In the genomic region with DNA sequence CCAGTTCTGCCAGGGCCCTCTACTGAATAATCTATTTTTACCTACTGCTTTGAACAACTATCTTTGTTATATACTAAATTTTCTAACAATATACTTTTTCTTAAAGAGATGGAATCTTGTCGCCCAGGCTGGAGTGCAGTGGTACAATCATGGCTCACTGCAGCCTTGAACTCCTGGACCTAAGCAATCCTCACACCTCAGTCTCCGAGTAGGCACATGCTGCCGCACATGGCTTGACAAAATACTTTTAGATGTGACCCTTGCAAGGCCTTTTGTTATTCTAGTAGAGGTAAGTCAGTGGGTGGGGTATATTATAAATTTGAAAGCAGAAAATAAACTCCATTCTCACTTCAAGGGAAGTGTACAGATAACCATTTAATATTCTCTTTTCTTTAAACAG, we compare ENCODE assay signal across 10 cellular contexts.
"Had no signal": no experiment of that assay in that cellular context is flagged by ENCODE, and none has a peak within 500 bp of the region (broad histone marks: within the 10 kb centered on the region; RNA-seq: fewer than 3 reads in every experiment).

No MANE protein-coding gene starts in this region.

- FAIRE-seq: H54 had no signal

- H2AFZ ChIP-seq: GM23248, GM23338 had no signal

- DNase-seq: GM23248, GOT3, H7, H9, HCEC 1CT, HFFc6 had no signal

- H3K9me3 ChIP-seq: HAP-1 had no signal

- ATAC-seq: GM23338, HCT116 had no signal

- H3K27ac ChIP-seq: GM23248 had no signal

- H3K36me3 ChIP-seq: HAP-1 had no signal

- H3K4me3 ChIP-seq: GM23248, GM23338, HAP-1 had no signal

- H3K9ac ChIP-seq: GM23248 had no signal

- H3K4me3 Mint-ChIP-seq: GM23338, H9, HFFc6 had no signal

- H3K4me2 ChIP-seq: GM23338 had no signal

- H3K27ac Mint-ChIP-seq: GM23338, H9, HFFc6 had no signal
